ENCODE assay signal across 21 cellular contexts in the genomic region with DNA sequence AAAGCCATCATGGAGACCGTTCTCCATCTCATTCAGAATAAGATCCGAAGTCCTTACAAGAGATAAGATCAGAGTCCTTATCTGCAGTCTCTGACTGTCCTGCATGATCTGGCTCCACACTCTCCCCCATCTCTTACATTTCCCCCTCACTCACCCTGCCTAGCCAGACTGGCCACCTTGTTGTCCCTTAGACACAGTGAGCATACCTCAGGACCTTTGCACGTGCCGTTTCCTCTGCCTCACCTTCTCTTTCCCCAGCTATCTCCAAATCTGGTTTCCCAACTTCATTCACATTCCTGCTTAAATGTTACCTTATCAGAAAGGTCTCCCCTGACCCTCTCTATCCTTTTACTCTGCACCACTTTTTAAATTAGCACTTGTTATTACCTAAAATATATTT.
"Had no signal": no experiment of that assay in that cellular context is flagged by ENCODE, and none has a peak within 500 bp of the region (broad histone marks: within the 10 kb centered on the region; RNA-seq: fewer than 3 reads in every experiment).

No MANE protein-coding gene starts in this region.

- H3K4me1 ChIP-seq: right atrium auricular region, suprapubic skin, tibial artery, vagina had no signal

- H3K4me3 Mint-ChIP-seq: mesothelial cell of epicardium; naive thymus-derived CD4-positive, alpha-beta T cell; natural killer cell treated with Interleukin-12 subunit alpha and Interleukin-12 subunit beta and Interleukin-15 and Interleukin-18, amount 100 ng/mL, for 72 hours; stimulated activated effector memory CD8-positive, alpha-beta T cell treated with anti-CD3 and anti-CD28 coated beads, Interleukin-12 subunit alpha, Interleukin-12 subunit beta, amount 100 ng/mL, for 72 hours; stimulated activated naive CD8-positive, alpha-beta T cell treated with anti-CD3 and anti-CD28 coated beads, Interleukin-15, Interleukin-2, amounts not matched to agents 100 ng/mL and 50 ng/mL, for 24 hours; type B pancreatic cell had no signal

- H3K27me3 Mint-ChIP-seq: naive thymus-derived CD4-positive, alpha-beta T cell; natural killer cell treated with Interleukin-12 subunit alpha and Interleukin-12 subunit beta and Interleukin-15 and Interleukin-18, amount 100 ng/mL, for 72 hours; progenitor cell of endocrine pancreas; stimulated activated naive CD8-positive, alpha-beta T cell treated with anti-CD3 and anti-CD28 coated beads, Interleukin-15, Interleukin-2, amounts not matched to agents 100 ng/mL and 50 ng/mL, for 24 hours; type B pancreatic cell had no signal

- DNase-seq: islet precursor cell; left ventricle myocardium inferior; mesendoderm; naive thymus-derived CD4-positive, alpha-beta T cell; ovary; stimulated activated CD4-positive, alpha-beta T cell treated with anti-CD3 and anti-CD28 coated beads, Interleukin-4, amount 100 ng/mL, for 24 hours; stimulated activated naive CD4-positive, alpha-beta T cell; tibial artery had no signal

- H3K4me1 Mint-ChIP-seq: mesothelial cell of epicardium; stimulated activated effector memory CD8-positive, alpha-beta T cell treated with anti-CD3 and anti-CD28 coated beads, Interleukin-12 subunit alpha, Interleukin-12 subunit beta, amount 100 ng/mL, for 72 hours had no signal

- ATAC-seq: naive thymus-derived CD4-positive, alpha-beta T cell; natural killer cell treated with Interleukin-12 subunit alpha and Interleukin-12 subunit beta and Interleukin-15 and Interleukin-18, amount 100 ng/mL, for 72 hours; sciatic nerve; stimulated activated effector memory CD8-positive, alpha-beta T cell treated with anti-CD3 and anti-CD28 coated beads, Interleukin-12 subunit alpha, Interleukin-12 subunit beta, amount 100 ng/mL, for 72 hours had no signal

- H3K36me3 ChIP-seq: ovary, thoracic aorta had no signal

- H3K9me3 ChIP-seq: left ventricle myocardium inferior, ovary, right atrium auricular region, suprapubic skin, thoracic aorta, tibial artery, vagina had no signal

- H3K27ac Mint-ChIP-seq: mesothelial cell of epicardium; naive thymus-derived CD4-positive, alpha-beta T cell; natural killer cell treated with Interleukin-12 subunit alpha and Interleukin-12 subunit beta and Interleukin-15 and Interleukin-18, amount 100 ng/mL, for 72 hours; progenitor cell of endocrine pancreas; stimulated activated effector memory CD8-positive, alpha-beta T cell treated with anti-CD3 and anti-CD28 coated beads, Interleukin-12 subunit alpha, Interleukin-12 subunit beta, amount 100 ng/mL, for 72 hours; stimulated activated naive CD8-positive, alpha-beta T cell treated with anti-CD3 and anti-CD28 coated beads, Interleukin-15, Interleukin-2, amounts not matched to agents 100 ng/mL and 50 ng/mL, for 24 hours; type B pancreatic cell had no signal

- H3K9me3 Mint-ChIP-seq: natural killer cell treated with Interleukin-12 subunit alpha and Interleukin-12 subunit beta and Interleukin-15 and Interleukin-18, amount 100 ng/mL, for 72 hours; stimulated activated effector memory CD8-positive, alpha-beta T cell treated with anti-CD3 and anti-CD28 coated beads, Interleukin-12 subunit alpha, Interleukin-12 subunit beta, amount 100 ng/mL, for 72 hours; stimulated activated naive CD8-positive, alpha-beta T cell treated with anti-CD3 and anti-CD28 coated beads, Interleukin-15, Interleukin-2, amounts not matched to agents 100 ng/mL and 50 ng/mL, for 24 hours; type B pancreatic cell had no signal

- H3K4me3 ChIP-seq: left ventricle myocardium inferior, lung, ovary, right atrium auricular region, skin epidermis, suprapubic skin, thoracic aorta, tibial artery, vagina had no signal

- H3K27ac ChIP-seq: left ventricle myocardium inferior, ovary, right atrium auricular region, skin epidermis, suprapubic skin, thoracic aorta, tibial artery, vagina had no signal

- H3K27me3 ChIP-seq: ovary, right atrium auricular region, suprapubic skin, tibial artery, vagina had no signal
